In genomic region chr4:37023504-37023903, GRCh38 we compare ENCODE assay signal across 21 cellular contexts.
DNase-seq lines count a peak whose midpoint lies in the region; ATAC-seq and TF ChIP-seq lines count a peak whose summit lies in the region.
"Had no signal": no experiment of that assay in that cellular context is flagged by ENCODE, and none has a peak within 500 bp of the region (broad histone marks: within the 10 kb centered on the region; RNA-seq: fewer than 3 reads in every experiment).

No MANE protein-coding gene starts in this region.

- ATAC-seq in HG02884 (IDR thresholded peaks at IDR 0.05; ENCODE audit: unreplicated experiment), result peak; percentile 86
- no peak for ATAC-seq in HG03378 (IDR thresholded peaks at IDR 0.05; ENCODE audit: unreplicated experiment)
- ATAC-seq: K562 had no signal

- no peak overlapping the region for H3K4me3 ChIP-seq in GM12865 (ENCODE audit: low read depth, low read length)
- H3K4me3 ChIP-seq: K562 had no signal

- DNase-seq in D341Med (ENCODE audit: low spot score) (peak; percentile 58), GM12865 (ENCODE audit: low read depth) (peak; percentile 9), NCI-H524 (lab: John Stamatoyannopoulos, UW) (peak; percentile 17 to 85), germinal center (ENCODE audit: low spot score) (no peak), NCI-H2171 treated with DMSO at 0.1 percent for 48 hours (lab: John Stamatoyannopoulos, UW) (no peak), NOMO-1 treated with DMSO at 0.1 percent for 48 hours (lab: John Stamatoyannopoulos, UW; ENCODE audit: unreplicated experiment) (no peak)
- DNase-seq: ACHN; BE2C; C1 segment of cervical spinal cord; CD4-positive, CD25-positive, alpha-beta regulatory T cell; CD8-positive, alpha-beta memory T cell; COR-L47; DMS153; DMS79; GF-D8; GOT3; H7; IMR-90 had no signal

- TF ChIP-seq CTCF in GM12865 (IDR thresholded peaks at IDR 0.05; ENCODE audit: insufficient read depth, low read depth, low read length, missing control alignments), result no peak

Comparison
In these comparisons a context has a peak if more than half of its experiments do, and no peak if none do; other contexts are left out.
1. DNase-seq: peak in D341Med (single experiment), GM12865 (single experiment) and NCI-H524 (2 of 2); none in germinal center (single experiment), NCI-H2171 treated with DMSO at 0.1 percent for 48 hours (single experiment) and NOMO-1 treated with DMSO at 0.1 percent for 48 hours (single experiment).